8 cellular contexts compared by ENCODE assay signal in genomic region chr1:58815069-58815679, GRCh38. TPM values are rescaled to one million over a fixed set of nuclear protein-coding genes. Genes with fewer than 3 reads are reported as not detected.
DNase-seq lines count a peak whose midpoint lies in the region; ATAC-seq and TF ChIP-seq lines count a peak whose summit lies in the region.

No MANE protein-coding gene starts in this region.

- H3K79me2 ChIP-seq in SK-N-SH (ENCODE audit: insufficient read depth) (no peaks in the 10 kb centered on the region), OCI-LY3 (ENCODE audit: low read length) (no peaks in the 10 kb centered on the region)

- H3F3A ChIP-seq in SK-N-SH (replicated peaks; ENCODE audit: insufficient read depth) = peaks cover 22% of the 10 kb centered on the region

- POLR2A ChIA-PET in SK-N-SH (lab: Yijun Ruan, JAX) = no interaction called here

- H3K4me2 ChIP-seq in SK-N-SH (no peak overlapping the region), OCI-LY3 (ENCODE audit: low read length) (peak overlapping the region; percentile 99)

- no peak for TF ChIP-seq CTCF in SK-N-SH (IDR thresholded peaks at IDR 0.05)
- TF ChIP-seq CTCF in OCI-LY3 (IDR thresholded peaks at IDR 0.05; ENCODE audit: low read depth, low read length) = no peak
- TF ChIP-seq CTCF in omental fat pad (IDR thresholded peaks at IDR 0.05) = no peak
- no peak for TF ChIP-seq CTCF in upper lobe of right lung (IDR thresholded peaks at IDR 0.05)

- H3K9ac ChIP-seq in SK-N-SH (no peak overlapping the region), OCI-LY3 (ENCODE audit: low read length) (peak overlapping the region; percentile 97)

- H3K27me3 ChIP-seq in SK-N-SH (ENCODE audit: insufficient read depth) = no peaks in the 10 kb centered on the region
- H3K27me3 ChIP-seq in OCI-LY3 (ENCODE audit: low read depth, low read length) = no peaks in the 10 kb centered on the region
- no peaks in the 10 kb centered on the region for H3K27me3 ChIP-seq in upper lobe of right lung

- no peaks in the 10 kb centered on the region for H3K36me3 Mint-ChIP-seq in activated naive CD4-positive, alpha-beta T cell treated with anti-CD3 and anti-CD28 coated beads for 36 hours (ENCODE audit: low read depth)

- no peaks in the 10 kb centered on the region for H3K9me2 ChIP-seq in SK-N-SH

- ATAC-seq in SK-N-SH treated with all-trans-retinoic acid at 6 μM for 48 hours (no peak), HG02981 (IDR thresholded peaks at IDR 0.05; ENCODE audit: unreplicated experiment) (peak; percentile 37), omental fat pad (ENCODE audit: low FRiP score) (peak; percentile 39), upper lobe of right lung (peak; percentile 89)

- CTCF ChIA-PET in SK-N-SH (lab: Yijun Ruan, JAX) = no interaction called here
- CTCF ChIA-PET in activated naive CD4-positive, alpha-beta T cell treated with anti-CD3 and anti-CD28 coated beads for 36 hours (lab: Charles Lee) = no interaction called here

- H4K20me1 ChIP-seq in SK-N-SH (ENCODE audit: insufficient read depth) (no peaks in the 10 kb centered on the region), OCI-LY3 (ENCODE audit: insufficient read depth, low read length) (no peaks in the 10 kb centered on the region)

- no peak overlapping the region for H3K27ac ChIP-seq in SK-N-SH (ENCODE audit: low read depth in 2 of 2, low read length in 1 of 2)
- H3K27ac ChIP-seq in OCI-LY3 (ENCODE audit: low read length) = peak overlapping the region; percentile 90
- peak overlapping the region; percentile 95 for H3K27ac ChIP-seq in upper lobe of right lung

- WGBS in SK-N-SH (ENCODE audit: low lambda C conversion rate) = 89% methylated on average over 17 of the region's 36 CpGs

- H2AFZ ChIP-seq in SK-N-SH (ENCODE audit: low read depth) (no peak overlapping the region), OCI-LY3 (ENCODE audit: low read depth, low read length) (peak overlapping the region; percentile 69)

- H3K4me1 ChIP-seq in SK-N-SH (ENCODE audit: control insufficient read depth in 1 of 2, insufficient read depth in 2 of 2, low read depth in 1 of 2, low read length in 1 of 2) (peaks cover 3 to 11% of the 10 kb centered on the region in 2 experiments), OCI-LY3 (ENCODE audit: low read length) (peaks cover 32% of the 10 kb centered on the region), upper lobe of right lung (peaks cover 46% of the 10 kb centered on the region)

- no peak for TF ChIP-seq RAD21 in SK-N-SH (IDR thresholded peaks at IDR 0.05; ENCODE audit: low read length)

- peak; percentile 33 for DNase-seq in SK-N-SH
- DNase-seq in activated naive CD4-positive, alpha-beta T cell treated with anti-CD3 and anti-CD28 coated beads for 36 hours = peak; percentile 58
- peak; percentile 72 for DNase-seq in germinal center (ENCODE audit: low spot score)
- DNase-seq in omental fat pad (ENCODE audit: low spot score) = no peak
- peak; percentile 96 for DNase-seq in upper lobe of right lung

- H3K27me3 Mint-ChIP-seq in activated naive CD4-positive, alpha-beta T cell treated with anti-CD3 and anti-CD28 coated beads for 36 hours (ENCODE audit: low read depth) = no peaks in the 10 kb centered on the region

- TF ChIP-seq EP300 in SK-N-SH (IDR thresholded peaks at IDR 0.05; ENCODE audit: borderline replicate concordance in 1 of 2, low read depth in 1 of 2, low read length in 1 of 2) = no peak

- intact Hi-C loops in activated naive CD4-positive, alpha-beta T cell treated with anti-CD3 and anti-CD28 coated beads for 36 hours (cut with micrococcal nuclease) = loop anchor here (2.0 to 5.0 kb wide), 2 partner anchors 60 to 192 kb away; no protein-coding TSS in a partner anchor
- intact Hi-C loops in upper lobe of right lung (cut with DNase I) = no loop called here

- no peak overlapping the region for H3K4me3 ChIP-seq in SK-N-SH (ENCODE audit: low read depth in 2 of 2, low read length in 1 of 2)
- H3K4me3 ChIP-seq in OCI-LY3 (ENCODE audit: low read length) = peak overlapping the region; percentile 94
- peak overlapping the region; percentile 62 for H3K4me3 ChIP-seq in upper lobe of right lung

- H3K9me3 Mint-ChIP-seq in activated naive CD4-positive, alpha-beta T cell treated with anti-CD3 and anti-CD28 coated beads for 36 hours = no peaks in the 10 kb centered on the region

- H3K9me3 ChIP-seq in SK-N-SH (no peaks in the 10 kb centered on the region), OCI-LY3 (ENCODE audit: insufficient read depth, low read length) (no peaks in the 10 kb centered on the region), upper lobe of right lung (no peaks in the 10 kb centered on the region)

- peak overlapping the region; percentile 71 for H3K27ac Mint-ChIP-seq in activated naive CD4-positive, alpha-beta T cell treated with anti-CD3 and anti-CD28 coated beads for 36 hours

- H3K36me3 ChIP-seq in SK-N-SH (replicated peaks in 1 of 2; ENCODE audit: control insufficient read depth in 1 of 2, insufficient read depth in 2 of 2, low read length in 1 of 2) (no peaks in the 10 kb centered on the region), OCI-LY3 (replicated peaks; ENCODE audit: low read depth, low read length) (no peaks in the 10 kb centered on the region), upper lobe of right lung (no peaks in the 10 kb centered on the region)

- peak overlapping the region; percentile 81 for H3K4me3 Mint-ChIP-seq in activated naive CD4-positive, alpha-beta T cell treated with anti-CD3 and anti-CD28 coated beads for 36 hours

- peaks cover 33% of the 10 kb centered on the region for H3K4me1 Mint-ChIP-seq in activated naive CD4-positive, alpha-beta T cell treated with anti-CD3 and anti-CD28 coated beads for 36 hours (ENCODE audit: low read depth)

TF ChIP-seq in SK-N-SH, 30 proteins besides CTCF, POLR2A, EP300 and RAD21:
- TF ChIP-seq TEAD4 (IDR thresholded peaks at IDR 0.05; ENCODE audit: borderline replicate concordance, insufficient read depth) (no peak), YY1 (IDR thresholded peaks at IDR 0.05; ENCODE audit: low read depth) (no peak), IRF3 (IDR thresholded peaks at IDR 0.05; ENCODE audit: low read depth, low read length) (no peak), FOXJ3 (CRISPR knock-in tag; IDR thresholded peaks at IDR 0.05) (no peak), MAX (IDR thresholded peaks at IDR 0.05; ENCODE audit: low read depth) (no peak)
TF ChIP-seq in SK-N-SH: peak in this region for 0.

TF ChIP-seq in SK-N-SH treated with all-trans-retinoic acid at 6 μM for 48 hours, 23 proteins besides CTCF, POLR2A, EP300 and RAD21 (continues in another document):
- TF ChIP-seq OSR1 (CRISPR knock-in tag; IDR thresholded peaks at IDR 0.05) (no peak), PPARA (CRISPR knock-in tag; IDR thresholded peaks at IDR 0.05; ENCODE audit: borderline replicate concordance) (no peak), ZFP30 (CRISPR knock-in tag; IDR thresholded peaks at IDR 0.05) (no peak), CSDC2 (CRISPR knock-in tag; IDR thresholded peaks at IDR 0.05) (no peak), GLIS3 (CRISPR knock-in tag; IDR thresholded peaks at IDR 0.05) (no peak), RARB (CRISPR knock-in tag; IDR thresholded peaks at IDR 0.05) (no peak), ZNF70 (CRISPR knock-in tag; IDR thresholded peaks at IDR 0.05) (no peak), TCF4 (CRISPR knock-in tag; IDR thresholded peaks at IDR 0.05; ENCODE audit: borderline replicate concordance) (no peak), ZNF8 (CRISPR knock-in tag; IDR thresholded peaks at IDR 0.05) (no peak), ISL1 (CRISPR knock-in tag; IDR thresholded peaks at IDR 0.05) (no peak), POU6F1 (CRISPR knock-in tag; IDR thresholded peaks at IDR 0.05; ENCODE audit: borderline replicate concordance, low read depth) (no peak), ARNTL (CRISPR knock-in tag; IDR thresholded peaks at IDR 0.05; ENCODE audit: borderline replicate concordance, low read depth) (no peak), TSHZ2 (CRISPR knock-in tag; IDR thresholded peaks at IDR 0.05) (no peak), ZNF565 (CRISPR knock-in tag; conservative IDR thresholded peaks at IDR 0.05; ENCODE audit: low read depth) (no peak)

RNA-seq across cellular contexts. Expression of gene JUN, which starts 31.3 kb away (rescaled TPM):
- 54.6 and 66.5 TPM in 2 replicates for polyA plus RNA-seq in SK-N-SH (2012; rRNA removed)
- 34.2 and 46.9 TPM in 2 replicates for polyA plus RNA-seq in SK-N-SH (2012; cell fraction: cytosol; rRNA removed)
- polyA plus RNA-seq in SK-N-SH (2012; cell fraction: nucleus; rRNA removed) = 83.5 and 100 TPM in 2 replicates
- 10 to 100 TPM; 24.2 to 25.9 TPM for total RNA-seq in activated naive CD4-positive, alpha-beta T cell treated with anti-CD3 and anti-CD28 coated beads for 36 hours
- total RNA-seq in omental fat pad (100 to 1,000 TPM; 367 to 477 (median 404) TPM), upper lobe of right lung (112 TPM)

Comparison
In these comparisons a context has a peak if more than half of its experiments do, and no peak if none do; other contexts are left out.
1. H3K27ac ChIP-seq: peak in OCI-LY3 (single experiment) and upper lobe of right lung (single experiment); none in SK-N-SH (0 of 2).
2. H3K4me3 ChIP-seq: peak in OCI-LY3 (single experiment) and upper lobe of right lung (single experiment); none in SK-N-SH (0 of 2).